In the genomic region with DNA sequence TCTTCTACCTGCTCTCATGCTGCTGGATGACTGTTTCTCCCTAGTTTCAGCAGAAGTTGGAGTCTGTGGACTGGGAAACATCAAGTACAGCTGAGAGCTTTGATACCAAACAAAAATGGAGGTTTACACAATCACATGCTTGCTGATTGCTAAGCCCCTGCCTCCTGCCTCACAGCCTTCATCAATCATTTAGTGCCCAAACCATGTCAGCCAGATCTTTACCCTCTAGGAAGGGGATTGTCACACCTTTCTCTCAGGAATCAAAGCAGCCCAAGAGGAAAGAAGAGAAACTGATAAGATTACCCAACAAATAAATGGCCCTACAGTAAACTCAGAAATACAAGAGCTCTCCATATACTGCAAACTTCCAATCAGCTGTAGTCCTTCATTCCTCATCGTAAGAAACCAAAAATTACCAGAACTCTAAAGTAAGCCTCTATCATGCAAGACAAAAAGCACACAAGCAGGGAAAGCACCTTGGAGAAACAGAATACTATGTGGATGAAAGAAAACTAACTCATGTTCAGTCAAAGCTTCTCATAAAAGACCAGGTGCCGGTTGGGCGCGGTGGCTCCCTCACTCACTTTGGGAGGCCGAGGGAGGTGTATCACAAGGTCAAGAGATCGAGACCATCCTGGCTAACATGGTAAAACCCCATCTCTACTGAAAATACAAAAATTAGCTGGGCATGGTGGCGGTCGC, we compare ENCODE assay signal across 15 cellular contexts.
DNase-seq lines count a peak whose midpoint lies in the region; ATAC-seq, FAIRE-seq and TF ChIP-seq lines count a peak whose summit lies in the region.
"Had no signal": no experiment of that assay in that cellular context is flagged by ENCODE, and none has a peak within 500 bp of the region (broad histone marks: within the 10 kb centered on the region; RNA-seq: fewer than 3 reads in every experiment).

No MANE protein-coding gene starts in this region.

- no peaks in the 10 kb centered on the region for H4K20me1 ChIP-seq in BLaER1 treated with 17β-estradiol and CSF1 and Interleukin-3, amounts not matched to agents 10 nM and 100 nM

- peak overlapping the region; percentile 72 to 100 (median 96); a peak in 21 of 22 replicates for H3K27ac ChIP-seq in BLaER1 treated with 17β-estradiol and CSF1 and Interleukin-3, amounts not matched to agents 10 nM and 100 nM
- peak overlapping the region; percentile 86 for H3K27ac ChIP-seq in naive thymus-derived CD4-positive, alpha-beta T cell (ENCODE audit: low read depth, low read length)
- peak overlapping the region in 1 of 2 donors; percentile 58 for H3K27ac ChIP-seq in small intestine (ENCODE audit: low read depth in 1 of 2, low read length in 1 of 2)
- H3K27ac ChIP-seq: C4-2B, SJCRH30 had no signal

- no peak for FAIRE-seq in small intestine (lab: Jason Lieb, UNC)

- peak overlapping the region in 9 of 10 experiments; percentile 35 to 47 (median 40); a peak in 17 of 20 replicates for H3K4me3 ChIP-seq in BLaER1 treated with 17β-estradiol and CSF1 and Interleukin-3, amounts not matched to agents 10 nM and 100 nM
- H3K4me3 ChIP-seq in GM12865 (ENCODE audit: low read depth, low read length): peak overlapping the region; percentile 41
- H3K4me3 ChIP-seq in naive thymus-derived CD4-positive, alpha-beta T cell (ENCODE audit: low read length): peak overlapping the region; percentile 41
- no peak overlapping the region for H3K4me3 ChIP-seq in small intestine (ENCODE audit: low read depth in 1 of 2, low read length in 2 of 2)
- H3K4me3 ChIP-seq: SJCRH30 had no signal

- H3K36me3 Mint-ChIP-seq in activated T-helper 1 cell treated with anti-CD3 and anti-CD28 coated beads, Interleukin-12 subunit alpha, Interleukin-12 subunit beta, Interleukin-2, Interleukin-4 antibody, amounts not matched to agents 30 ng/mL and 10 ng/mL and 1 ng/mL, durations not matched to agents 14 hours and 24 hours and 36 hours (ENCODE audit: low read depth): peaks cover 62% of the 10 kb centered on the region
- H3K36me3 Mint-ChIP-seq in naive thymus-derived CD4-positive, alpha-beta T cell: peaks cover 17 to 85% (median 27%) of the 10 kb centered on the region in 5 donors

- WGBS in small intestine, 3 donors: 88 to 94% (median 91%) methylated on average over 8 of the region's 8 CpGs

- POLR2A ChIA-PET in naive thymus-derived CD4-positive, alpha-beta T cell (lab: Charles Lee): interaction anchor here (0.7 to 5.7 kb wide), 28 partner anchors 8 to 242 kb away, joined by 3 to 103 read pairs (median 4); a partner anchor contains a TSS

- H3K4me2 ChIP-seq in BLaER1 treated with 17β-estradiol and CSF1 and Interleukin-3, amounts not matched to agents 10 nM and 100 nM: peak overlapping the region; percentile 19 to 74 (median 48); a peak in 20 of 22 replicates

- peak overlapping the region; percentile 99 for H3K27ac Mint-ChIP-seq in activated T-helper 1 cell treated with anti-CD3 and anti-CD28 coated beads, Interleukin-12 subunit alpha, Interleukin-12 subunit beta, Interleukin-2, Interleukin-4 antibody, amounts not matched to agents 30 ng/mL and 10 ng/mL and 1 ng/mL, durations not matched to agents 14 hours and 24 hours and 36 hours
- H3K27ac Mint-ChIP-seq in naive thymus-derived CD4-positive, alpha-beta T cell: peak overlapping the region; percentile 92 to 99 (median 97)

- no peaks in the 10 kb centered on the region for H3K27me3 Mint-ChIP-seq in activated T-helper 1 cell treated with anti-CD3 and anti-CD28 coated beads, Interleukin-12 subunit alpha, Interleukin-12 subunit beta, Interleukin-2, Interleukin-4 antibody, amounts not matched to agents 30 ng/mL and 10 ng/mL and 1 ng/mL, durations not matched to agents 14 hours and 24 hours and 36 hours (ENCODE audit: insufficient read depth)
- peaks cover 0 to 6% (median 0%) of the 10 kb centered on the region in 5 donors for H3K27me3 Mint-ChIP-seq in naive thymus-derived CD4-positive, alpha-beta T cell

- peak; percentile 69 for DNase-seq in GM12865 (ENCODE audit: low read depth)
- no peak for DNase-seq in activated T-helper 1 cell treated with anti-CD3 and anti-CD28 coated beads, Interleukin-12 subunit alpha, Interleukin-12 subunit beta, Interleukin-2, Interleukin-4 antibody, amounts not matched to agents 30 ng/mL and 10 ng/mL and 1 ng/mL, durations not matched to agents 14 hours and 24 hours and 36 hours (ENCODE audit: low spot score)
- DNase-seq in naive thymus-derived CD4-positive, alpha-beta T cell: peak in 1 of 9 donors; percentile 12
- DNase-seq in activated effector memory CD4-positive, alpha-beta T cell treated with anti-CD3 and anti-CD28 coated beads, Interleukin-2, amount 50 U/mL, for 16 hours: no peak
- DNase-seq in dermis blood vessel endothelial cell: no peak
- no peak for DNase-seq in small intestine
- DNase-seq in DMS79 (lab: John Stamatoyannopoulos, UW): no peak
- DNase-seq: foreskin melanocyte, GOT3, NCI-H1092 treated with DMSO at 0.1 percent for 48 hours, NCI-H526, nucleus accumbens, SJCRH30 had no signal

- TF ChIP-seq CTCF in GM12865 (IDR thresholded peaks at IDR 0.05; ENCODE audit: insufficient read depth, low read depth, low read length, missing control alignments): no peak

- peaks cover 29 to 37% (median 31%) of the 10 kb centered on the region in 10 experiments for H3K4me1 ChIP-seq in BLaER1 treated with 17β-estradiol and CSF1 and Interleukin-3, amounts not matched to agents 10 nM and 100 nM
- H3K4me1 ChIP-seq in naive thymus-derived CD4-positive, alpha-beta T cell (ENCODE audit: control insufficient read depth in 2 of 2, insufficient read depth in 2 of 2, low read length in 2 of 2): peaks cover 70 to 71% of the 10 kb centered on the region in 2 donors
- H3K4me1 ChIP-seq in small intestine (ENCODE audit: control insufficient read depth in 2 of 2, insufficient read depth in 1 of 2, low read depth in 1 of 2, low read length in 1 of 2): peaks cover 0 to 11% of the 10 kb centered on the region in 2 donors

- CTCF ChIA-PET in naive thymus-derived CD4-positive, alpha-beta T cell (lab: Charles Lee): interaction anchor here (1.0 to 1.4 kb wide), 4 partner anchors 28 to 236 kb away, joined by 4 to 7 read pairs (median 4); a partner anchor contains a TSS

- peaks cover 58% of the 10 kb centered on the region for H3K4me1 Mint-ChIP-seq in activated T-helper 1 cell treated with anti-CD3 and anti-CD28 coated beads, Interleukin-12 subunit alpha, Interleukin-12 subunit beta, Interleukin-2, Interleukin-4 antibody, amounts not matched to agents 30 ng/mL and 10 ng/mL and 1 ng/mL, durations not matched to agents 14 hours and 24 hours and 36 hours (ENCODE audit: low read depth)
- H3K4me1 Mint-ChIP-seq in naive thymus-derived CD4-positive, alpha-beta T cell: peaks cover 33 to 83% (median 60%) of the 10 kb centered on the region in 7 donors

- no peak for ATAC-seq in naive thymus-derived CD4-positive, alpha-beta T cell

- H3K27me3 ChIP-seq in BLaER1 treated with 17β-estradiol and CSF1 and Interleukin-3, amounts not matched to agents 10 nM and 100 nM: no peaks in the 10 kb centered on the region
- no peaks in the 10 kb centered on the region for H3K27me3 ChIP-seq in naive thymus-derived CD4-positive, alpha-beta T cell (ENCODE audit: control insufficient read depth in 2 of 2, insufficient read depth in 2 of 2, low read length in 2 of 2)
- no peaks in the 10 kb centered on the region for H3K27me3 ChIP-seq in small intestine (ENCODE audit: control insufficient read depth in 2 of 2, insufficient read depth in 2 of 2, low read length in 2 of 2)
- H3K27me3 ChIP-seq: SJCRH30 had no signal

- peaks cover 0 to 43% (median 23%) of the 10 kb centered on the region in 11 experiments; a peak in 18 of 22 replicates for H3K36me3 ChIP-seq in BLaER1 treated with 17β-estradiol and CSF1 and Interleukin-3, amounts not matched to agents 10 nM and 100 nM
- H3K36me3 ChIP-seq in naive thymus-derived CD4-positive, alpha-beta T cell (ENCODE audit: control insufficient read depth in 2 of 3, insufficient read depth in 3 of 3, low read length in 3 of 3): no peaks in the 10 kb centered on the region
- no peaks in the 10 kb centered on the region for H3K36me3 ChIP-seq in small intestine (ENCODE audit: control insufficient read depth in 2 of 2, insufficient read depth in 2 of 2, low read length in 2 of 2)
- H3K36me3 ChIP-seq: SJCRH30 had no signal

- intact Hi-C loops in activated T-helper 1 cell treated with anti-CD3 and anti-CD28 coated beads, Interleukin-12 subunit alpha, Interleukin-12 subunit beta, Interleukin-2, Interleukin-4 antibody, amounts not matched to agents 30 ng/mL and 10 ng/mL and 1 ng/mL, durations not matched to agents 14 hours and 24 hours and 36 hours (cut with micrococcal nuclease): loop anchor here (1.0 to 10.0 kb wide), 14 partner anchors 20 to 571 kb away; a partner anchor contains a TSS
- intact Hi-C loops in naive thymus-derived CD4-positive, alpha-beta T cell (cut with micrococcal nuclease): loop anchor here (1.0 to 5.0 kb wide), 12 partner anchors 20 to 573 kb away; a partner anchor contains a TSS

- H3K9me3 ChIP-seq in BLaER1 treated with 17β-estradiol and CSF1 and Interleukin-3, amounts not matched to agents 10 nM and 100 nM (replicated peaks in 1 of 11): peaks cover 95 to 100% (median 99%) of the 10 kb centered on the region in 11 experiments
- H3K9me3 ChIP-seq in naive thymus-derived CD4-positive, alpha-beta T cell (ENCODE audit: control insufficient read depth in 2 of 3, low read length in 3 of 3): peaks cover 4 to 70% (median 11%) of the 10 kb centered on the region in 3 experiments
- no peaks in the 10 kb centered on the region for H3K9me3 ChIP-seq in small intestine (ENCODE audit: control insufficient read depth, low read depth)
- H3K9me3 ChIP-seq: SJCRH30 had no signal

- peaks cover 64% of the 10 kb centered on the region for H3K9me3 Mint-ChIP-seq in activated T-helper 1 cell treated with anti-CD3 and anti-CD28 coated beads, Interleukin-12 subunit alpha, Interleukin-12 subunit beta, Interleukin-2, Interleukin-4 antibody, amounts not matched to agents 30 ng/mL and 10 ng/mL and 1 ng/mL, durations not matched to agents 14 hours and 24 hours and 36 hours
- H3K9me3 Mint-ChIP-seq in naive thymus-derived CD4-positive, alpha-beta T cell: peaks cover 5 to 88% (median 55%) of the 10 kb centered on the region in 11 donors

- H3K4me3 Mint-ChIP-seq in activated T-helper 1 cell treated with anti-CD3 and anti-CD28 coated beads, Interleukin-12 subunit alpha, Interleukin-12 subunit beta, Interleukin-2, Interleukin-4 antibody, amounts not matched to agents 30 ng/mL and 10 ng/mL and 1 ng/mL, durations not matched to agents 14 hours and 24 hours and 36 hours: peak overlapping the region; percentile 55
- H3K4me3 Mint-ChIP-seq in naive thymus-derived CD4-positive, alpha-beta T cell: peak overlapping the region in 9 of 10 donors; percentile 36 to 92 (median 68)

- peak overlapping the region; percentile 6 to 92 (median 76); a peak in 20 of 22 replicates for H3K9ac ChIP-seq in BLaER1 treated with 17β-estradiol and CSF1 and Interleukin-3, amounts not matched to agents 10 nM and 100 nM

Comparison
In these comparisons a context has a peak if more than half of its experiments do, and no peak if none do; other contexts are left out.
1. H3K4me3 ChIP-seq: peak in BLaER1 treated with 17β-estradiol and CSF1 and Interleukin-3, amounts not matched to agents 10 nM and 100 nM (9 of 10), GM12865 (single experiment) and naive thymus-derived CD4-positive, alpha-beta T cell (single experiment); none in small intestine (0 of 2).